In the genomic region with DNA sequence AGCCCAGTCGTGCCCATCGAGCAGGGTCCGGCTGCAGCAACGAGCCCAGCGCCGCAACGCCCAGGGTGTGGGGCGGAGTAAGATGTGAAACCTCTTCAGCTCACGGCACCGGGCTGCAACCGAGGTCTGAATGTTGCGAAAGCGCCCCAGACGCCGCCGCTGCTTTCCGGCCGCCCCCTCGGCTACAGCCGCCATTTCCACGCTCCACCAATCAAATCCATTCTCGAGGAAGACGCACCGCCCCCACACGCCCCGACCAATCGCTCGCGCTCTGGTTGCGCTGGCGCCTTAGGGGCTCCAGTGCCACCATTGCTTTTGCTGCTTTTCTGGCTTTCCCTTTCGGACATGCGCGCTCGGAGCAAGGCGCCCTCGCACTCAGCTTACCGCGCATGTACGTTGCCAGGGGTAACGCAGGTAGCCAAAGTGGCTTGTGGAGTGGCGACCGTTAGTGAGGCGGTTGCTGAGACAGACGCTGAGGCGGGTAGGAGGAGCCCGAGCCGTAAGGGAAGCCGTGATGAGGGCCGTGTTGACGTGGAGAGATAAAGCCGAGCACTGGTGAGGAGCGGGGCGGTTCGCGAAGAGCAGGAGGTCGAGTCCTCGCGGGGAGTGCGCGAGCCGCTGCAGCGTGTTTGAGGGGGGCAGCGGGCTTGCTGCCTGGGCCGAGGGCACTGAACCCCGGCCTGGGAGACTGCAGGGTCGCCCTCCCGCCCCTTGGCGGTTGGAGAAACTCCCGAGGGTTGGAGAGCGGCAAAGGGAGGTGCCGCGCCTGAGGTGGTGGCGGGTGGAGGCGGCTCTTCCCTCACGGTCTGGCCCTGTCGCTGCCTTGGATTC, we compare ENCODE assay signal across 8 cellular contexts. TPM values are rescaled to one million over a fixed set of nuclear protein-coding genes. Genes with fewer than 3 reads are reported as not detected.
A peak's percentile ranks its signal among the peaks of the same experiment; 100 is the strongest.
DNase-seq lines count a peak whose midpoint lies in the region; ATAC-seq and TF ChIP-seq lines count a peak whose summit lies in the region.

A gene with protein sequence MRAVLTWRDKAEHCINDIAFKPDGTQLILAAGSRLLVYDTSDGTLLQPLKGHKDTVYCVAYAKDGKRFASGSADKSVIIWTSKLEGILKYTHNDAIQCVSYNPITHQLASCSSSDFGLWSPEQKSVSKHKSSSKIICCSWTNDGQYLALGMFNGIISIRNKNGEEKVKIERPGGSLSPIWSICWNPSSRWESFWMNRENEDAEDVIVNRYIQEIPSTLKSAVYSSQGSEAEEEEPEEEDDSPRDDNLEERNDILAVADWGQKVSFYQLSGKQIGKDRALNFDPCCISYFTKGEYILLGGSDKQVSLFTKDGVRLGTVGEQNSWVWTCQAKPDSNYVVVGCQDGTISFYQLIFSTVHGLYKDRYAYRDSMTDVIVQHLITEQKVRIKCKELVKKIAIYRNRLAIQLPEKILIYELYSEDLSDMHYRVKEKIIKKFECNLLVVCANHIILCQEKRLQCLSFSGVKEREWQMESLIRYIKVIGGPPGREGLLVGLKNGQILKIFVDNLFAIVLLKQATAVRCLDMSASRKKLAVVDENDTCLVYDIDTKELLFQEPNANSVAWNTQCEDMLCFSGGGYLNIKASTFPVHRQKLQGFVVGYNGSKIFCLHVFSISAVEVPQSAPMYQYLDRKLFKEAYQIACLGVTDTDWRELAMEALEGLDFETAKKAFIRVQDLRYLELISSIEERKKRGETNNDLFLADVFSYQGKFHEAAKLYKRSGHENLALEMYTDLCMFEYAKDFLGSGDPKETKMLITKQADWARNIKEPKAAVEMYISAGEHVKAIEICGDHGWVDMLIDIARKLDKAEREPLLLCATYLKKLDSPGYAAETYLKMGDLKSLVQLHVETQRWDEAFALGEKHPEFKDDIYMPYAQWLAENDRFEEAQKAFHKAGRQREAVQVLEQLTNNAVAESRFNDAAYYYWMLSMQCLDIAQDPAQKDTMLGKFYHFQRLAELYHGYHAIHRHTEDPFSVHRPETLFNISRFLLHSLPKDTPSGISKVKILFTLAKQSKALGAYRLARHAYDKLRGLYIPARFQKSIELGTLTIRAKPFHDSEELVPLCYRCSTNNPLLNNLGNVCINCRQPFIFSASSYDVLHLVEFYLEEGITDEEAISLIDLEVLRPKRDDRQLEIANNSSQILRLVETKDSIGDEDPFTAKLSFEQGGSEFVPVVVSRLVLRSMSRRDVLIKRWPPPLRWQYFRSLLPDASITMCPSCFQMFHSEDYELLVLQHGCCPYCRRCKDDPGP (plus strand): TSS at position 408 of the 831 bp plus-strand sequence. CDS start 107 bp downstream, at position 515.
A gene (minus strand): TSS at position 132 of the 831 bp plus-strand sequence. CDS start 115 bp downstream, at position 17.

- CTCF ChIA-PET in Panc1 (lab: Charles Lee), result interaction anchor here (3.1 kb wide), 1 partner anchor 56 kb away, joined by 10 read pairs; no protein-coding TSS in a partner anchor

- H3K27me3 ChIP-seq in Panc1 (ENCODE audit: control insufficient read depth, insufficient read depth, low read length) (no peaks in the 10 kb centered on the region), mucosa of rectum (ENCODE audit: control insufficient read depth in 2 of 2, insufficient read depth in 2 of 2, low read length in 2 of 2) (no peaks in the 10 kb centered on the region)

- peaks cover 34% of the 10 kb centered on the region for H3K4me1 ChIP-seq in Panc1 (ENCODE audit: control insufficient read depth, insufficient read depth, low read length)
- peaks cover 17 to 22% of the 10 kb centered on the region in 2 donors for H3K4me1 ChIP-seq in mucosa of rectum (ENCODE audit: control insufficient read depth in 2 of 2, insufficient read depth in 2 of 2, low read length in 2 of 2)

- peak within 1 kb of the TSS; percentile 98 for H3K27ac ChIP-seq in Panc1 (ENCODE audit: low read length)
- peak within 1 kb of the TSS; percentile 92 to 95 for H3K27ac ChIP-seq in mucosa of rectum (ENCODE audit: low read depth in 2 of 2, low read length in 2 of 2)

- intact Hi-C loops in Panc1 (cut with micrococcal nuclease; ENCODE audit: unreplicated experiment), result no loop called here

- H3K9ac ChIP-seq in mucosa of rectum (ENCODE audit: low read depth in 1 of 2, low read length in 2 of 2), result peak within 1 kb of the TSS; percentile 94 to 97

- BruUV-seq in Panc1 (replicated peaks; lab: Mats Ljungman, UMichigan), result no TSS peak

- in situ Hi-C loops in Panc1 (cut with HindIII; ENCODE audit: low pct_unique_long_range_greater_than_20kb, low sequenced_read_pairs), result no loop called here

- POLR2A ChIA-PET in Panc1 (lab: Charles Lee), result interaction anchor here (0.6 to 1.1 kb wide), 3 partner anchors 15 to 129 kb away, joined by 3 read pairs; no protein-coding TSS in a partner anchor

- ATAC-seq in GM21723 (IDR thresholded peaks at IDR 0.05; ENCODE audit: unreplicated experiment), result peak; percentile 86
- peak; percentile 96 for ATAC-seq in Panc1
- ATAC-seq in activated T-cell treated with anti-CD3 and anti-CD28 coated beads, Interleukin-2, amount 50 U/mL, for 4 hours, result peak; percentile 91 to 92

- peak; percentile 94 for DNase-seq in DMS53 treated with DMSO at 0.1 percent for 48 hours (lab: John Stamatoyannopoulos, UW; ENCODE audit: unreplicated experiment)
- DNase-seq in KG1 (lab: John Stamatoyannopoulos, UW), result peak; percentile 97
- peak; percentile 98 for DNase-seq in Panc1 (ENCODE audit: low read depth, low spot score)
- DNase-seq in activated T-cell treated with anti-CD3 and anti-CD28 coated beads, Interleukin-2, amount 50 U/mL, for 4 hours, result peak; percentile 97
- peak; percentile 99 to 100 for DNase-seq in erythroblast (lab: John Stamatoyannopoulos, UW)
- DNase-seq in stimulated activated CD8-positive, alpha-beta memory T cell treated with anti-CD3 and anti-CD28 coated beads, Interleukin-4, amount 100 ng/mL, for 48 hours, result peak; percentile 99

- peak within 1 kb of the TSS; percentile 67 to 97 for H3K4me3 ChIP-seq in Panc1 (ENCODE audit: low read depth in 2 of 2, low read length in 2 of 2)
- H3K4me3 ChIP-seq in mucosa of rectum (ENCODE audit: low read length in 2 of 2), result peak within 1 kb of the TSS; percentile 97 to 98

- TF ChIP-seq CTCF in Panc1 (IDR thresholded peaks at IDR 0.05), result no peak

- H3K9me3 ChIP-seq in Panc1 (ENCODE audit: control insufficient read depth, insufficient read depth, low read depth, low read length) (no peaks in the 10 kb centered on the region), mucosa of rectum (ENCODE audit: control insufficient read depth in 2 of 2, low read length in 2 of 2) (no peaks in the 10 kb centered on the region)

- peaks cover 30% of the 10 kb centered on the region for H3K36me3 ChIP-seq in Panc1 (ENCODE audit: control insufficient read depth, insufficient read depth, low read length)
- peaks cover 18 to 20% of the 10 kb centered on the region in 2 donors for H3K36me3 ChIP-seq in mucosa of rectum (ENCODE audit: control insufficient read depth in 2 of 2, insufficient read depth in 2 of 2, low read length in 2 of 2)

- H3K9me3 Mint-ChIP-seq in activated T-cell treated with anti-CD3 and anti-CD28 coated beads, Interleukin-2, amount 50 U/mL, for 4 hours, result no peaks in the 10 kb centered on the region

- H3K4me3 Mint-ChIP-seq in activated T-cell treated with anti-CD3 and anti-CD28 coated beads, Interleukin-2, amount 50 U/mL, for 4 hours, result peak within 1 kb of the TSS; percentile 92

- peaks cover 66% of the 10 kb centered on the region for H3K4me1 Mint-ChIP-seq in activated T-cell treated with anti-CD3 and anti-CD28 coated beads, Interleukin-2, amount 50 U/mL, for 4 hours (ENCODE audit: low read depth)

- peaks cover 23% of the 10 kb centered on the region for H3K36me3 Mint-ChIP-seq in activated T-cell treated with anti-CD3 and anti-CD28 coated beads, Interleukin-2, amount 50 U/mL, for 4 hours (ENCODE audit: insufficient read depth)

- H3K27me3 Mint-ChIP-seq in activated T-cell treated with anti-CD3 and anti-CD28 coated beads, Interleukin-2, amount 50 U/mL, for 4 hours (ENCODE audit: low read depth), result no peaks in the 10 kb centered on the region

- TF ChIP-seq POLR2A in erythroblast (IDR thresholded peaks at IDR 0.05; ENCODE audit: low read length), result peak; percentile 99

RNA-seq across cellular contexts. Expression of the first gene that starts in this region (rescaled TPM):
- total RNA-seq in Panc1 (2021; ENCODE audit: unreplicated experiment), result 52.4 TPM
- polyA plus RNA-seq in Panc1 (2012; ENCODE audit: insufficient read length), result 37.9 TPM
- 1 to 10 TPM; 8.7 to 9.7 (median 8.9) TPM for total RNA-seq in activated T-cell treated with anti-CD3 and anti-CD28 coated beads, Interleukin-2, amount 50 U/mL, for 4 hours

RNA-seq across cellular contexts. Expression of the second gene that starts in this region (rescaled TPM):
- 44.7 TPM for total RNA-seq in Panc1 (2021; ENCODE audit: unreplicated experiment)
- polyA plus RNA-seq in Panc1 (2012; ENCODE audit: insufficient read length), result 32.3 TPM
- 10 to 100 TPM; 40.4 to 47.0 (median 45.3) TPM for total RNA-seq in activated T-cell treated with anti-CD3 and anti-CD28 coated beads, Interleukin-2, amount 50 U/mL, for 4 hours

Comparison
In these comparisons a context has a peak if more than half of its experiments do, and no peak if none do; other contexts are left out.
1. Peak in every context shown above with its lines: DNase-seq, ATAC-seq, H3K4me3 ChIP-seq and H3K27ac ChIP-seq.